Comparison of ENCODE assay signal across 1 cellular context in genomic region chr16:14285542-14286380, GRCh38.
TF ChIP-seq lines count a peak whose summit lies in the region.

No MANE protein-coding gene starts in this region.

TF ChIP-seq in HepG2, 621 proteins besides CTCF, POLR2A, EP300 and RAD21 (continued from another document and continues in another):
- TF ChIP-seq, protein P1, sequence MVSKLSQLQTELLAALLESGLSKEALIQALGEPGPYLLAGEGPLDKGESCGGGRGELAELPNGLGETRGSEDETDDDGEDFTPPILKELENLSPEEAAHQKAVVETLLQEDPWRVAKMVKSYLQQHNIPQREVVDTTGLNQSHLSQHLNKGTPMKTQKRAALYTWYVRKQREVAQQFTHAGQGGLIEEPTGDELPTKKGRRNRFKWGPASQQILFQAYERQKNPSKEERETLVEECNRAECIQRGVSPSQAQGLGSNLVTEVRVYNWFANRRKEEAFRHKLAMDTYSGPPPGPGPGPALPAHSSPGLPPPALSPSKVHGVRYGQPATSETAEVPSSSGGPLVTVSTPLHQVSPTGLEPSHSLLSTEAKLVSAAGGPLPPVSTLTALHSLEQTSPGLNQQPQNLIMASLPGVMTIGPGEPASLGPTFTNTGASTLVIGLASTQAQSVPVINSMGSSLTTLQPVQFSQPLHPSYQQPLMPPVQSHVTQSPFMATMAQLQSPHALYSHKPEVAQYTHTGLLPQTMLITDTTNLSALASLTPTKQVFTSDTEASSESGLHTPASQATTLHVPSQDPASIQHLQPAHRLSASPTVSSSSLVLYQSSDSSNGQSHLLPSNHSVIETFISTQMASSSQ (IDR thresholded peaks at IDR 0.05; ENCODE audit: low read depth), result peak; percentile 64
- TF ChIP-seq, protein P1 (CRISPR knock-in tag; IDR thresholded peaks at IDR 0.05; ENCODE audit: borderline replicate concordance), result peak; percentile 89
- TF ChIP-seq, protein P2, sequence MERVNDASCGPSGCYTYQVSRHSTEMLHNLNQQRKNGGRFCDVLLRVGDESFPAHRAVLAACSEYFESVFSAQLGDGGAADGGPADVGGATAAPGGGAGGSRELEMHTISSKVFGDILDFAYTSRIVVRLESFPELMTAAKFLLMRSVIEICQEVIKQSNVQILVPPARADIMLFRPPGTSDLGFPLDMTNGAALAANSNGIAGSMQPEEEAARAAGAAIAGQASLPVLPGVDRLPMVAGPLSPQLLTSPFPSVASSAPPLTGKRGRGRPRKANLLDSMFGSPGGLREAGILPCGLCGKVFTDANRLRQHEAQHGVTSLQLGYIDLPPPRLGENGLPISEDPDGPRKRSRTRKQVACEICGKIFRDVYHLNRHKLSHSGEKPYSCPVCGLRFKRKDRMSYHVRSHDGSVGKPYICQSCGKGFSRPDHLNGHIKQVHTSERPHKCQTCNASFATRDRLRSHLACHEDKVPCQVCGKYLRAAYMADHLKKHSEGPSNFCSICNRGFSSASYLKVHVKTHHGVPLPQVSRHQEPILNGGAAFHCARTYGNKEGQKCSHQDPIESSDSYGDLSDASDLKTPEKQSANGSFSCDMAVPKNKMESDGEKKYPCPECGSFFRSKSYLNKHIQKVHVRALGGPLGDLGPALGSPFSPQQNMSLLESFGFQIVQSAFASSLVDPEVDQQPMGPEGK (CRISPR knock-in tag; IDR thresholded peaks at IDR 0.05), result peak; percentile 69; the same call in 1 of the 2 replicates
- TF ChIP-seq PCBP1 (IDR thresholded peaks at IDR 0.05; ENCODE audit: borderline replicate concordance, low read depth, low read length) (0 out of 2 replicates have a peak, but pooled peaks have one; percentile 60), ZNF292 (CRISPR knock-in tag; IDR thresholded peaks at IDR 0.05; ENCODE audit: borderline replicate concordance, low read depth) (peak; percentile 84), JARID2 (CRISPR knock-in tag; IDR thresholded peaks at IDR 0.05; ENCODE audit: insufficient replicate concordance) (peak; percentile 72), ZNF839 (CRISPR knock-in tag; IDR thresholded peaks at IDR 0.05; ENCODE audit: borderline replicate concordance) (no peak), ZNF589 (CRISPR knock-in tag; conservative IDR thresholded peaks at IDR 0.05) (peak; percentile 87; the same call in 1 of the 2 replicates), ZNF550 (CRISPR knock-in tag; IDR thresholded peaks at IDR 0.05; ENCODE audit: borderline replicate concordance) (peak; percentile 96; the same call in 1 of the 2 replicates), GPN1 (CRISPR knock-in tag; IDR thresholded peaks at IDR 0.05; ENCODE audit: borderline replicate concordance) (no peak), ZNF207 (IDR thresholded peaks at IDR 0.05; ENCODE audit: borderline replicate concordance) (no peak), ZNF230 (CRISPR knock-in tag; IDR thresholded peaks at IDR 0.05) (peak; percentile 93), ZNF629 (CRISPR knock-in tag; conservative IDR thresholded peaks at IDR 0.05) (peak; percentile 84), HDAC1 (CRISPR knock-in tag; IDR thresholded peaks at IDR 0.05) (peak; percentile 91), ZNF33A (CRISPR knock-in tag; IDR thresholded peaks at IDR 0.05; ENCODE audit: borderline replicate concordance) (peak; percentile 99; the same call in 1 of the 2 replicates), BRCA1 (CRISPR knock-in tag; IDR thresholded peaks at IDR 0.05) (peak; percentile 95), DBP (CRISPR knock-in tag; IDR thresholded peaks at IDR 0.05; ENCODE audit: not compliant biosample characterization) (peak; percentile 98), GATA4 (IDR thresholded peaks at IDR 0.05; ENCODE audit: borderline replicate concordance, low read depth) (peak; percentile 56; the same call in 1 of the 2 replicates), ZMYM4 (CRISPR knock-in tag; IDR thresholded peaks at IDR 0.05) (peak; percentile 94), ZNF710 (CRISPR knock-in tag; IDR thresholded peaks at IDR 0.05; ENCODE audit: borderline replicate concordance) (peak; percentile 55), RAD51 (IDR thresholded peaks at IDR 0.05; ENCODE audit: borderline replicate concordance) (no peak), ZNF354B (CRISPR knock-in tag; IDR thresholded peaks at IDR 0.05) (no peak; the same call in none of the 2 replicates), TP53 (CRISPR knock-in tag; conservative IDR thresholded peaks at IDR 0.05) (peak; percentile 51; the same call in 1 of the 2 replicates), CENPX (CRISPR knock-in tag; IDR thresholded peaks at IDR 0.05) (no peak), CREM (IDR thresholded peaks at IDR 0.05) (no peak; the same call in 1 of the 2 replicates), CREM (CRISPR knock-in tag; IDR thresholded peaks at IDR 0.05) (no peak), SKI (IDR thresholded peaks at IDR 0.05; ENCODE audit: partially characterized antibody) (peak; percentile 91), HNF4A (CRISPR knock-in tag; IDR thresholded peaks at IDR 0.05) (peak; percentile 48), ZFYVE20 (CRISPR knock-in tag; IDR thresholded peaks at IDR 0.05; ENCODE audit: borderline replicate concordance, low read depth) (peak; percentile 57; the same call in 1 of the 2 replicates), ZNF615 (CRISPR knock-in tag; IDR thresholded peaks at IDR 0.05; ENCODE audit: borderline replicate concordance) (peak; percentile 93; the same call in 1 of the 2 replicates), ZBTB10 (CRISPR knock-in tag; IDR thresholded peaks at IDR 0.05; ENCODE audit: borderline replicate concordance) (0 out of 2 replicates have a peak, but pooled peaks have one; percentile 82), IRX3 (CRISPR knock-in tag; IDR thresholded peaks at IDR 0.05; ENCODE audit: borderline replicate concordance, low read depth) (peak; percentile 69), RFX1 (IDR thresholded peaks at IDR 0.05) (no peak), JUND (CRISPR knock-in tag; IDR thresholded peaks at IDR 0.05) (no peak; the same call in 1 of the 2 replicates), ZNF570 (CRISPR knock-in tag; IDR thresholded peaks at IDR 0.05; ENCODE audit: borderline replicate concordance) (peak; percentile 85; the same call in 1 of the 2 replicates), FIP1L1 (IDR thresholded peaks at IDR 0.05; ENCODE audit: borderline replicate concordance, insufficient read depth, low read depth, low read length) (no peak), MAF1 (CRISPR knock-in tag; IDR thresholded peaks at IDR 0.05; ENCODE audit: borderline replicate concordance) (peak; percentile 100), ZNF780A (CRISPR knock-in tag; IDR thresholded peaks at IDR 0.05) (no peak), U2AF1 (optimal IDR thresholded peaks at IDR 0.05; ENCODE audit: low read depth, low read length) (no peak), TCF12 (IDR thresholded peaks at IDR 0.05) (no peak), TCF12 (CRISPR knock-in tag; IDR thresholded peaks at IDR 0.05) (no peak; the same call in 1 of the 2 replicates), ZNF841 (CRISPR knock-in tag; IDR thresholded peaks at IDR 0.05; ENCODE audit: borderline replicate concordance) (no peak), EHMT2 (IDR thresholded peaks at IDR 0.05; ENCODE audit: borderline replicate concordance, low read depth, low read length) (peak; percentile 53; the same call in 1 of the 2 replicates), ZZZ3 (CRISPR knock-in tag; IDR thresholded peaks at IDR 0.05; ENCODE audit: borderline replicate concordance) (no peak; the same call in 1 of the 2 replicates)
- TF ChIP-seq, protein P3, sequence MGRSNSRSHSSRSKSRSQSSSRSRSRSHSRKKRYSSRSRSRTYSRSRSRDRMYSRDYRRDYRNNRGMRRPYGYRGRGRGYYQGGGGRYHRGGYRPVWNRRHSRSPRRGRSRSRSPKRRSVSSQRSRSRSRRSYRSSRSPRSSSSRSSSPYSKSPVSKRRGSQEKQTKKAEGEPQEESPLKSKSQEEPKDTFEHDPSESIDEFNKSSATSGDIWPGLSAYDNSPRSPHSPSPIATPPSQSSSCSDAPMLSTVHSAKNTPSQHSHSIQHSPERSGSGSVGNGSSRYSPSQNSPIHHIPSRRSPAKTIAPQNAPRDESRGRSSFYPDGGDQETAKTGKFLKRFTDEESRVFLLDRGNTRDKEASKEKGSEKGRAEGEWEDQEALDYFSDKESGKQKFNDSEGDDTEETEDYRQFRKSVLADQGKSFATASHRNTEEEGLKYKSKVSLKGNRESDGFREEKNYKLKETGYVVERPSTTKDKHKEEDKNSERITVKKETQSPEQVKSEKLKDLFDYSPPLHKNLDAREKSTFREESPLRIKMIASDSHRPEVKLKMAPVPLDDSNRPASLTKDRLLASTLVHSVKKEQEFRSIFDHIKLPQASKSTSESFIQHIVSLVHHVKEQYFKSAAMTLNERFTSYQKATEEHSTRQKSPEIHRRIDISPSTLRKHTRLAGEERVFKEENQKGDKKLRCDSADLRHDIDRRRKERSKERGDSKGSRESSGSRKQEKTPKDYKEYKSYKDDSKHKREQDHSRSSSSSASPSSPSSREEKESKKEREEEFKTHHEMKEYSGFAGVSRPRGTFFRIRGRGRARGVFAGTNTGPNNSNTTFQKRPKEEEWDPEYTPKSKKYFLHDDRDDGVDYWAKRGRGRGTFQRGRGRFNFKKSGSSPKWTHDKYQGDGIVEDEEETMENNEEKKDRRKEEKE (IDR thresholded peaks at IDR 0.05), result no peak
- TF ChIP-seq, protein P4, sequence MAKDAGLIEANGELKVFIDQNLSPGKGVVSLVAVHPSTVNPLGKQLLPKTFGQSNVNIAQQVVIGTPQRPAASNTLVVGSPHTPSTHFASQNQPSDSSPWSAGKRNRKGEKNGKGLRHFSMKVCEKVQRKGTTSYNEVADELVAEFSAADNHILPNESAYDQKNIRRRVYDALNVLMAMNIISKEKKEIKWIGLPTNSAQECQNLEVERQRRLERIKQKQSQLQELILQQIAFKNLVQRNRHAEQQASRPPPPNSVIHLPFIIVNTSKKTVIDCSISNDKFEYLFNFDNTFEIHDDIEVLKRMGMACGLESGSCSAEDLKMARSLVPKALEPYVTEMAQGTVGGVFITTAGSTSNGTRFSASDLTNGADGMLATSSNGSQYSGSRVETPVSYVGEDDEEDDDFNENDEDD (CRISPR knock-in tag; IDR thresholded peaks at IDR 0.05; ENCODE audit: borderline replicate concordance), result peak; percentile 87
